ENCODE assay signal across 19 cellular contexts in genomic region chr16:89288577-89288844, GRCh38.
DNase-seq lines count a peak whose midpoint lies in the region; ATAC-seq and TF ChIP-seq lines count a peak whose summit lies in the region.
"Had no signal": no experiment of that assay in that cellular context is flagged by ENCODE, and none has a peak within 500 bp of the region (broad histone marks: within the 10 kb centered on the region; RNA-seq: fewer than 3 reads in every experiment).

No MANE protein-coding gene starts in this region.

- no peak overlapping the region for H3K4me3 ChIP-seq in GM23338
- peak overlapping the region in 1 of 2 donors; percentile 7 for H3K4me3 ChIP-seq in neuronal stem cell (ENCODE audit: low read length in 2 of 2)
- H3K4me3 ChIP-seq: A549 had no signal

- peaks cover 19% of the 10 kb centered on the region for H4K20me1 ChIP-seq in GM23338 (replicated peaks; ENCODE audit: insufficient read depth)

- H3K4me3 Mint-ChIP-seq in activated T-cell treated with anti-CD3 and anti-CD28 coated beads, Interleukin-2, amount 50 U/mL, for 24 hours = no peak overlapping the region
- H3K4me3 Mint-ChIP-seq in GM23338 (no peak overlapping the region), T-helper 17 cell (no peak overlapping the region)
- H3K4me3 Mint-ChIP-seq: CD14-positive monocyte; CD4-positive, alpha-beta memory T cell; H9 had no signal

- peaks cover 32% of the 10 kb centered on the region for H3K79me2 ChIP-seq in GM23338 (replicated peaks; ENCODE audit: insufficient read depth)

- H3K4ac ChIP-seq in neuronal stem cell (ENCODE audit: low read length) = no peak overlapping the region

- no peak overlapping the region for H2BK5ac ChIP-seq in neuronal stem cell (ENCODE audit: low read length)

- H3K36me3 Mint-ChIP-seq in activated T-cell treated with anti-CD3 and anti-CD28 coated beads, Interleukin-2, amount 50 U/mL, for 24 hours (ENCODE audit: low read depth) = peaks cover 57% of the 10 kb centered on the region
- H3K36me3 Mint-ChIP-seq in GM23338 (ENCODE audit: low read depth) (peaks cover 39% of the 10 kb centered on the region), T-helper 17 cell (ENCODE audit: low read depth) (peaks cover 4% of the 10 kb centered on the region)

- H3K4me1 ChIP-seq in GM23338 (ENCODE audit: insufficient read depth) (peaks cover 30% of the 10 kb centered on the region), neuronal stem cell (ENCODE audit: control insufficient read depth in 2 of 2, insufficient read depth in 1 of 2, low read depth in 1 of 2, low read length in 2 of 2) (peaks cover 10 to 21% of the 10 kb centered on the region in 2 donors)
- H3K4me1 ChIP-seq: A549 had no signal

- WGBS in neuronal stem cell (ENCODE audit: extremely low coverage in 2 of 2, insufficient read length in 2 of 2, insufficient replicate concordance in 1 of 2), 2 donors = no CpG with 5 or more reads among the region's 13 CpGs

- H2BK12ac ChIP-seq in neuronal stem cell (ENCODE audit: low read length) = no peak overlapping the region

- peaks cover 16% of the 10 kb centered on the region for H3K79me1 ChIP-seq in neuronal stem cell (ENCODE audit: low read depth, low read length)

- H2AFZ ChIP-seq in GM23338 = no peak overlapping the region
- no peak overlapping the region for H2AFZ ChIP-seq in neuronal stem cell (ENCODE audit: low read length)

- no peak for ATAC-seq in GM23338
- no peak for ATAC-seq in T-helper 17 cell
- ATAC-seq in GM19452 (IDR thresholded peaks at IDR 0.05; ENCODE audit: unreplicated experiment) = no peak
- ATAC-seq in GM21390 (IDR thresholded peaks at IDR 0.05; ENCODE audit: unreplicated experiment) = no peak
- ATAC-seq: HepG2 had no signal

- H2BK120ac ChIP-seq in neuronal stem cell (ENCODE audit: low read depth, low read length) = no peak overlapping the region

- H3K36me3 ChIP-seq in GM23338 (ENCODE audit: insufficient read depth) = peaks cover 32% of the 10 kb centered on the region
- H3K36me3 ChIP-seq in neuronal stem cell (replicated peaks in 1 of 2; ENCODE audit: control insufficient read depth in 2 of 2, insufficient read depth in 2 of 2, low read length in 2 of 2) = peaks cover 46 to 81% of the 10 kb centered on the region in 2 donors

- TF ChIP-seq CTCF in GM23338 (conservative IDR thresholded peaks at IDR 0.05; ENCODE audit: low read depth in 2 of 2) = no peak

- H3K9me3 ChIP-seq in T-helper 17 cell (ENCODE audit: control insufficient read depth, low read length, poor library complexity, severe bottlenecking) (no peaks in the 10 kb centered on the region), neuronal stem cell (replicated peaks in 1 of 2; ENCODE audit: control insufficient read depth in 2 of 2, insufficient read depth in 1 of 2, low read depth in 1 of 2, low read length in 2 of 2) (no peaks in the 10 kb centered on the region)
- H3K9me3 ChIP-seq: A549 had no signal

- H3K9me2 ChIP-seq in GM23338 (ENCODE audit: insufficient read depth) = no peaks in the 10 kb centered on the region

- no peaks in the 10 kb centered on the region for H3K9me3 Mint-ChIP-seq in activated T-cell treated with anti-CD3 and anti-CD28 coated beads, Interleukin-2, amount 50 U/mL, for 24 hours
- H3K9me3 Mint-ChIP-seq in GM23338 = no peaks in the 10 kb centered on the region
- H3K9me3 Mint-ChIP-seq: CD14-positive monocyte, H9 had no signal

- DNase-seq in activated T-cell treated with anti-CD3 and anti-CD28 coated beads, Interleukin-2, amount 50 U/mL, for 24 hours = no peak
- DNase-seq in activated T-cell treated with anti-CD3 and anti-CD28 coated beads, Interleukin-2, amount 50 U/mL, for 48 hours = no peak
- DNase-seq in GM23338 (ENCODE audit: low spot score) (no peak), T-helper 17 cell (no peak), neuronal stem cell (ENCODE audit: low spot score) (no peak)
- DNase-seq: AML-193; CD4-positive, alpha-beta memory T cell; DMS153; DMS79 treated with DMSO at 0.1 percent for 48 hours; GF-D8; GOT3; H9 had no signal

- H2AK5ac ChIP-seq in neuronal stem cell (ENCODE audit: low read depth, low read length) = no peak overlapping the region

- no peak overlapping the region for H4K8ac ChIP-seq in neuronal stem cell (ENCODE audit: low read depth, low read length)

- no peak overlapping the region for H3K18ac ChIP-seq in neuronal stem cell (ENCODE audit: low read length)

- H3K9ac ChIP-seq in neuronal stem cell (ENCODE audit: low read depth, low read length, poor library complexity) = peak overlapping the region; percentile 74
- H3K9ac ChIP-seq: KMS-11 had no signal

- H3K23ac ChIP-seq in neuronal stem cell (ENCODE audit: low read depth, low read length, poor library complexity) = peak overlapping the region; percentile 66

- H2BK15ac ChIP-seq in neuronal stem cell (ENCODE audit: low read length) = no peak overlapping the region

- H3F3A ChIP-seq in GM23338 (replicated peaks; ENCODE audit: low read depth) = peaks cover 31% of the 10 kb centered on the region

- peaks cover 8% of the 10 kb centered on the region for H3K4me1 Mint-ChIP-seq in activated T-cell treated with anti-CD3 and anti-CD28 coated beads, Interleukin-2, amount 50 U/mL, for 24 hours (ENCODE audit: low read depth)
- H3K4me1 Mint-ChIP-seq in GM23338 (peaks cover 41% of the 10 kb centered on the region), T-helper 17 cell (peaks cover 8% of the 10 kb centered on the region)
- H3K4me1 Mint-ChIP-seq: CD14-positive monocyte had no signal

- H3K27me3 Mint-ChIP-seq in activated T-cell treated with anti-CD3 and anti-CD28 coated beads, Interleukin-2, amount 50 U/mL, for 24 hours = no peaks in the 10 kb centered on the region
- H3K27me3 Mint-ChIP-seq in GM23338 (ENCODE audit: insufficient read depth, low read depth, poor library complexity) (peaks cover 32% of the 10 kb centered on the region), T-helper 17 cell (no peaks in the 10 kb centered on the region)
- H3K27me3 Mint-ChIP-seq: CD4-positive, alpha-beta memory T cell had no signal

- H3K4me2 ChIP-seq in GM23338 (no peak overlapping the region), neuronal stem cell (ENCODE audit: insufficient read depth, low read length, poor library complexity, severe bottlenecking) (no peak overlapping the region)
- H3K4me2 ChIP-seq: A549, KMS-11 had no signal

- peak overlapping the region; percentile 26 for H3K27ac Mint-ChIP-seq in activated T-cell treated with anti-CD3 and anti-CD28 coated beads, Interleukin-2, amount 50 U/mL, for 24 hours
- H3K27ac Mint-ChIP-seq in GM23338 (peak overlapping the region; percentile 40; the same call in 1 of the 2 replicates), T-helper 17 cell (peak overlapping the region; percentile 37)

- H3K14ac ChIP-seq in neuronal stem cell (ENCODE audit: low read length) = no peak overlapping the region

- H3K27me3 ChIP-seq in GM23338 (ENCODE audit: insufficient read depth) = no peaks in the 10 kb centered on the region
- no peaks in the 10 kb centered on the region for H3K27me3 ChIP-seq in neuronal stem cell (ENCODE audit: control insufficient read depth in 3 of 3, insufficient read depth in 3 of 3, low read depth in 1 of 3, low read length in 3 of 3)

- no peak overlapping the region for H4K91ac ChIP-seq in neuronal stem cell (ENCODE audit: low read depth, low read length, poor library complexity)

- peak overlapping the region; percentile 84 for H3K27ac ChIP-seq in GM23338 (ENCODE audit: low read depth)
- H3K27ac ChIP-seq in neuronal stem cell (replicated peaks; ENCODE audit: low read length) = no peak overlapping the region
- H3K27ac ChIP-seq: 22Rv1, A549, KMS-11 had no signal

TF ChIP-seq in GM23338, 12 proteins besides CTCF, POLR2A, EP300 and RAD21 (continues in another document):
- TF ChIP-seq EZH2phosphoT487 (IDR thresholded peaks at IDR 0.05; ENCODE audit: unreplicated experiment) (no peak), CREB1 (CRISPR knock-in tag; IDR thresholded peaks at IDR 0.05; ENCODE audit: low read depth) (no peak)
